Comparison of ENCODE assay signal across 8 cellular contexts in the genomic region with DNA sequence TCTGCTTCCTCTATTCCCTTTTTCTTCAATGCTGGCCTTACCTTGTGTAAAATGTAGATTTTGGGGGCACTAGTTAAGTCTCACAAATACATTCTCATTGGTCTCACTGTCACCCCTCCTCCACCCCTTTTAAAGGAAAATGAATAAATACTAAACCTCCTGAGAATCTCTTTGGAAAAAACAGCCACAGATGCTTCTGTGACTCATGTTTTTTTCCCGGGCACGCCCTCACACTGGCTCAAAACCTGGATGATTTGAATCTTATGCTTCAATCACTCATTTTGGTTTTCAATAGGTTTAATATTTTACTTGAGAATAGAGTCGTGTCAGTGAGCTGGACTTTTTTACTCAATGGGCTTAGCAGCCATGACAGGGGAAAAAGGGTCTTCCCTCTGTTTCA.
DNase-seq lines count a peak whose midpoint lies in the region; ATAC-seq, FAIRE-seq and TF ChIP-seq lines count a peak whose summit lies in the region.

No MANE protein-coding gene starts in this region.

- H3K4me3 ChIP-seq in astrocyte (ENCODE audit: insufficient read depth, low read depth, low read length): no peak overlapping the region
- no peak overlapping the region for H3K4me3 ChIP-seq in tibial nerve
- H3K4me3 ChIP-seq in body of pancreas: no peak overlapping the region

- no peaks in the 10 kb centered on the region for H3K36me3 ChIP-seq in astrocyte (ENCODE audit: insufficient read depth, low read length)
- H3K36me3 ChIP-seq in tibial nerve: no peaks in the 10 kb centered on the region
- no peaks in the 10 kb centered on the region for H3K36me3 ChIP-seq in body of pancreas (replicated peaks in 1 of 2; ENCODE audit: insufficient read depth in 1 of 2, low read depth in 2 of 2)

- peak overlapping the region; percentile 36 for H2AFZ ChIP-seq in astrocyte (ENCODE audit: low read depth, low read length)

- DNase-seq in activated CD4-positive, alpha-beta T cell treated with anti-CD3 and anti-CD28 coated beads for 36 hours: no peak
- no peak for DNase-seq in activated CD4-positive, alpha-beta T cell treated with anti-CD3 and anti-CD28 coated beads for 48 hours
- peak; percentile 42 for DNase-seq in astrocyte (ENCODE audit: low read depth)
- peak; percentile 29 for DNase-seq in iris pigment epithelial cell (ENCODE audit: low read depth)
- peak; percentile 27 to 55 for DNase-seq in tibial nerve (ENCODE audit: low spot score in 2 of 2)
- DNase-seq in NCI-H1930 (lab: John Stamatoyannopoulos, UW): no peak
- DNase-seq in body of pancreas: no peak

- H3K4me3 Mint-ChIP-seq in activated CD4-positive, alpha-beta T cell treated with anti-CD3 and anti-CD28 coated beads for 36 hours: no peak overlapping the region
- H3K4me3 Mint-ChIP-seq in astrocyte (ENCODE audit: unreplicated experiment): no peak overlapping the region

- H3K9ac ChIP-seq in astrocyte (ENCODE audit: low read length): no peak overlapping the region

- TF ChIP-seq EP300 in tibial nerve (IDR thresholded peaks at IDR 0.05): peak in 1 of 2 donors; percentile 28

- CTCF ChIA-PET in activated CD4-positive, alpha-beta T cell treated with anti-CD3 and anti-CD28 coated beads for 36 hours (lab: Charles Lee): interaction anchor here (0.6 kb wide), 1 partner anchor 32 kb away, joined by 3 read pairs; no protein-coding TSS in a partner anchor

- TF ChIP-seq CTCF in astrocyte (IDR thresholded peaks at IDR 0.05; ENCODE audit: insufficient read depth, low read depth, low read length) (no peak), tibial nerve (IDR thresholded peaks at IDR 0.05) (no peak), body of pancreas (IDR thresholded peaks at IDR 0.05) (no peak)

- H3K36me3 Mint-ChIP-seq in activated CD4-positive, alpha-beta T cell treated with anti-CD3 and anti-CD28 coated beads for 36 hours (ENCODE audit: low read depth): no peaks in the 10 kb centered on the region
- no peaks in the 10 kb centered on the region for H3K36me3 Mint-ChIP-seq in astrocyte (ENCODE audit: low read depth, unreplicated experiment)

- H3K4me2 ChIP-seq in astrocyte (ENCODE audit: low read length): peak overlapping the region; percentile 47

- intact Hi-C loops in activated CD4-positive, alpha-beta T cell treated with anti-CD3 and anti-CD28 coated beads for 36 hours (cut with DNase I, micrococcal nuclease): no loop called here
- intact Hi-C loops in body of pancreas (cut with DNase I): no loop called here

- H3K27ac Mint-ChIP-seq in activated CD4-positive, alpha-beta T cell treated with anti-CD3 and anti-CD28 coated beads for 36 hours: peak overlapping the region; percentile 52
- peak overlapping the region; percentile 55 for H3K27ac Mint-ChIP-seq in astrocyte (ENCODE audit: unreplicated experiment)

- WGBS in tibial nerve, 2 donors: 51 to 53% methylated on average over 3 of the region's 3 CpGs
- 52 to 56% methylated on average over 3 of the region's 3 CpGs for WGBS in body of pancreas, 2 donors

- peaks cover 55% of the 10 kb centered on the region for H3K4me1 Mint-ChIP-seq in activated CD4-positive, alpha-beta T cell treated with anti-CD3 and anti-CD28 coated beads for 36 hours
- H3K4me1 Mint-ChIP-seq in astrocyte (ENCODE audit: low read depth, unreplicated experiment): peaks cover 25% of the 10 kb centered on the region

- no peaks in the 10 kb centered on the region for H3K27me3 Mint-ChIP-seq in activated CD4-positive, alpha-beta T cell treated with anti-CD3 and anti-CD28 coated beads for 36 hours
- no peaks in the 10 kb centered on the region for H3K27me3 Mint-ChIP-seq in astrocyte (ENCODE audit: low read depth, unreplicated experiment)

- TF ChIP-seq POLR2A in tibial nerve (IDR thresholded peaks at IDR 0.05) (no peak), body of pancreas (IDR thresholded peaks at IDR 0.05) (no peak)

- ATAC-seq in activated CD4-positive, alpha-beta T cell treated with anti-CD3 and anti-CD28 coated beads for 36 hours: no peak
- no peak for ATAC-seq in body of pancreas
- ATAC-seq in HG03159 (IDR thresholded peaks at IDR 0.05; ENCODE audit: unreplicated experiment): no peak

- no peaks in the 10 kb centered on the region for H3K9me3 Mint-ChIP-seq in activated CD4-positive, alpha-beta T cell treated with anti-CD3 and anti-CD28 coated beads for 36 hours (ENCODE audit: low read depth)
- H3K9me3 Mint-ChIP-seq in astrocyte (ENCODE audit: unreplicated experiment): no peaks in the 10 kb centered on the region

- FAIRE-seq in astrocyte (lab: Jason Lieb, UNC): no peak

- no peaks in the 10 kb centered on the region for H3K79me2 ChIP-seq in astrocyte (ENCODE audit: insufficient read depth, low read length)

- H3K27me3 ChIP-seq in astrocyte (ENCODE audit: insufficient read depth, low read length): no peaks in the 10 kb centered on the region
- H3K27me3 ChIP-seq in tibial nerve: no peaks in the 10 kb centered on the region
- no peaks in the 10 kb centered on the region for H3K27me3 ChIP-seq in body of pancreas

- no peaks in the 10 kb centered on the region for H3K9me3 ChIP-seq in astrocyte (ENCODE audit: insufficient read depth, low read depth, low read length)
- H3K9me3 ChIP-seq in tibial nerve: no peaks in the 10 kb centered on the region
- H3K9me3 ChIP-seq in body of pancreas: no peaks in the 10 kb centered on the region

- POLR2A ChIA-PET in activated CD4-positive, alpha-beta T cell treated with anti-CD3 and anti-CD28 coated beads for 36 hours (lab: Charles Lee): no interaction called here

- peaks cover 26% of the 10 kb centered on the region for H3K4me1 ChIP-seq in astrocyte (ENCODE audit: insufficient read depth, low read length)
- peaks cover 0 to 27% (median 8%) of the 10 kb centered on the region in 4 donors for H3K4me1 ChIP-seq in tibial nerve
- peaks cover 11% of the 10 kb centered on the region for H3K4me1 ChIP-seq in body of pancreas

- no peak overlapping the region for H3K27ac ChIP-seq in astrocyte (ENCODE audit: low read depth, low read length)
- H3K27ac ChIP-seq in tibial nerve: peak overlapping the region; percentile 32 to 85 (median 78)
- peak overlapping the region in 1 of 4 donors; percentile 60 for H3K27ac ChIP-seq in body of pancreas

- H4K20me1 ChIP-seq in astrocyte (ENCODE audit: insufficient read depth, low read length): no peaks in the 10 kb centered on the region

Comparison
In these comparisons a context has a peak if more than half of its experiments do, and no peak if none do; other contexts are left out.
1. DNase-seq: peak in astrocyte (single experiment), iris pigment epithelial cell (single experiment) and tibial nerve (2 of 2); none in activated CD4-positive, alpha-beta T cell treated with anti-CD3 and anti-CD28 coated beads for 36 hours (single experiment), activated CD4-positive, alpha-beta T cell treated with anti-CD3 and anti-CD28 coated beads for 48 hours (single experiment), NCI-H1930 (0 of 2) and body of pancreas (0 of 4).